ENCODE assay signal across 8 cellular contexts in genomic region chr6:6915813-6916547, GRCh38.
DNase-seq lines count a peak whose midpoint lies in the region; ATAC-seq, FAIRE-seq and TF ChIP-seq lines count a peak whose summit lies in the region.

No MANE protein-coding gene starts in this region.

- in situ Hi-C loops in GM23248 (cut with MboI) (no loop called here), GM13976 (cut with MboI; ENCODE audit: low sequenced_read_pairs, unreplicated experiment) (no loop called here)

- 4% methylated on average over 9 of the region's 9 CpGs for whole genome bisulfite sequencing in GM23248 (ENCODE audit: low coverage in 1 of 2, low lambda C conversion rate in 2 of 2, missing lambda C conversion rate in 2 of 2), 2 experiments

- H3K9me3 Mint-ChIP-seq in activated naive CD8-positive, alpha-beta T cell treated with anti-CD3 and anti-CD28 coated beads, Interleukin-2, amount 10 ng/mL, durations not matched to agents 7 days and 5 days: no peaks in the 10 kb centered on the region
- H3K9me3 Mint-ChIP-seq in effector memory CD8-positive, alpha-beta T cell: no peaks in the 10 kb centered on the region

- TF ChIP-seq CTCF in keratinocyte (optimal IDR thresholded peaks at IDR 0.05 in 1 of 3, IDR thresholded peaks at IDR 0.05 in 1 of 3, conservative IDR thresholded peaks at IDR 0.05 in 1 of 3; ENCODE audit: extremely low read depth in 1 of 3, insufficient read depth in 2 of 3, low read length in 3 of 3) (no peak), GM13976 (IDR thresholded peaks at IDR 0.05; ENCODE audit: borderline replicate concordance, control extremely low read depth, extremely low read depth, insufficient read depth, missing control alignments) (no peak)

- peak overlapping the region; percentile 75 for H2AFZ ChIP-seq in GM23248
- peak overlapping the region; percentile 34 for H2AFZ ChIP-seq in keratinocyte (ENCODE audit: control insufficient read depth, low read length)

- H3K4me3 ChIP-seq in GM23248 (peak overlapping the region; percentile 57), keratinocyte (ENCODE audit: control insufficient read depth in 2 of 3, extremely low read depth in 1 of 3, insufficient read depth in 2 of 3, low read depth in 1 of 3, low read length in 3 of 3) (peak overlapping the region in 2 of 3 experiments; percentile 36 to 43), skin epidermis (peak overlapping the region in 2 of 7 experiments; percentile 9 to 19)

- peak overlapping the region; percentile 40 for H3K4me3 Mint-ChIP-seq in activated naive CD8-positive, alpha-beta T cell treated with anti-CD3 and anti-CD28 coated beads, Interleukin-2, amount 10 ng/mL, durations not matched to agents 7 days and 5 days
- H3K4me3 Mint-ChIP-seq in effector memory CD8-positive, alpha-beta T cell: no peak overlapping the region

- H3K4me1 Mint-ChIP-seq in activated naive CD8-positive, alpha-beta T cell treated with anti-CD3 and anti-CD28 coated beads, Interleukin-2, amount 10 ng/mL, durations not matched to agents 7 days and 5 days: peaks cover 10% of the 10 kb centered on the region
- H3K4me1 Mint-ChIP-seq in effector memory CD8-positive, alpha-beta T cell (ENCODE audit: low read depth in 2 of 2): peaks cover 0 to 3% of the 10 kb centered on the region in 2 donors

- POLR2A ChIA-PET in activated naive CD8-positive, alpha-beta T cell treated with anti-CD3 and anti-CD28 coated beads, Interleukin-2, amount 10 ng/mL, durations not matched to agents 7 days and 5 days (lab: Charles Lee): no interaction called here

- DNase-seq in GM23248 (peak; percentile 70), keratinocyte (ENCODE audit: low read depth, low spot score) (no peak), GM13976 (ENCODE audit: low spot score) (no peak)
- no peak for DNase-seq in activated naive CD8-positive, alpha-beta T cell treated with anti-CD3 and anti-CD28 coated beads, Interleukin-2, amount 10 ng/mL, durations not matched to agents 7 days and 5 days
- no peak for DNase-seq in activated CD4-positive, CD25-positive, alpha-beta regulatory T cell (lab: John Stamatoyannopoulos, UW)
- DNase-seq in effector memory CD8-positive, alpha-beta T cell: no peak

- H4K20me1 ChIP-seq in GM23248 (ENCODE audit: insufficient read depth): no peaks in the 10 kb centered on the region
- no peaks in the 10 kb centered on the region for H4K20me1 ChIP-seq in keratinocyte (ENCODE audit: control insufficient read depth, extremely low read depth, insufficient read depth, low read length)

- no peaks in the 10 kb centered on the region for H3K9me2 ChIP-seq in GM23248 (ENCODE audit: insufficient read depth)

- no peaks in the 10 kb centered on the region for H3K9me1 ChIP-seq in keratinocyte (ENCODE audit: control insufficient read depth, extremely low read depth, insufficient read depth, low read length)

- H3K27me3 ChIP-seq in GM23248 (replicated peaks; ENCODE audit: insufficient read depth) (no peaks in the 10 kb centered on the region), keratinocyte (ENCODE audit: control insufficient read depth, extremely low read depth, insufficient read depth, low read length) (no peaks in the 10 kb centered on the region)

- H3K36me3 Mint-ChIP-seq in activated naive CD8-positive, alpha-beta T cell treated with anti-CD3 and anti-CD28 coated beads, Interleukin-2, amount 10 ng/mL, durations not matched to agents 7 days and 5 days: no peaks in the 10 kb centered on the region
- no peaks in the 10 kb centered on the region for H3K36me3 Mint-ChIP-seq in effector memory CD8-positive, alpha-beta T cell (ENCODE audit: insufficient read depth)

- H3K9me3 ChIP-seq in GM23248 (ENCODE audit: low read depth): no peaks in the 10 kb centered on the region
- H3K9me3 ChIP-seq in keratinocyte (ENCODE audit: control insufficient read depth, low read depth, low read length): no peaks in the 10 kb centered on the region

- H3K4me2 ChIP-seq in GM23248 (ENCODE audit: unreplicated experiment): peak overlapping the region; percentile 68
- H3K4me2 ChIP-seq in keratinocyte (ENCODE audit: control insufficient read depth, extremely low read depth, insufficient read depth, low read depth, low read length): peak overlapping the region; percentile 76

- H3K9ac ChIP-seq in GM23248 (peak overlapping the region; percentile 29; the same call in 1 of the 2 replicates), keratinocyte (ENCODE audit: control insufficient read depth, extremely low read depth, insufficient read depth, low read length) (peak overlapping the region; percentile 4)

- dilution Hi-C loops in keratinocyte (cut with MboI; ENCODE audit: extremely low pct_ligation_motif_present, low sequenced_read_pairs): no loop called here

- H3K27me3 Mint-ChIP-seq in activated naive CD8-positive, alpha-beta T cell treated with anti-CD3 and anti-CD28 coated beads, Interleukin-2, amount 10 ng/mL, durations not matched to agents 7 days and 5 days: peaks cover 7% of the 10 kb centered on the region
- peaks cover 14 to 43% of the 10 kb centered on the region in 2 donors for H3K27me3 Mint-ChIP-seq in effector memory CD8-positive, alpha-beta T cell

- no peak overlapping the region for H3K27ac Mint-ChIP-seq in activated naive CD8-positive, alpha-beta T cell treated with anti-CD3 and anti-CD28 coated beads, Interleukin-2, amount 10 ng/mL, durations not matched to agents 7 days and 5 days
- H3K27ac Mint-ChIP-seq in effector memory CD8-positive, alpha-beta T cell: no peak overlapping the region

- H3K79me2 ChIP-seq in GM23248 (ENCODE audit: insufficient read depth) (no peaks in the 10 kb centered on the region), keratinocyte (ENCODE audit: control insufficient read depth, insufficient read depth, low read length) (no peaks in the 10 kb centered on the region)

- H3F3A ChIP-seq in GM23248 (ENCODE audit: insufficient read depth): no peaks in the 10 kb centered on the region

- H3K36me3 ChIP-seq in GM23248 (ENCODE audit: low read depth) (no peaks in the 10 kb centered on the region), keratinocyte (ENCODE audit: control insufficient read depth in 2 of 2, extremely low read depth in 1 of 2, insufficient read depth in 2 of 2, low read length in 2 of 2) (no peaks in the 10 kb centered on the region)

- H3K27ac ChIP-seq in GM23248: no peak overlapping the region
- no peak overlapping the region for H3K27ac ChIP-seq in keratinocyte (ENCODE audit: control insufficient read depth, insufficient read depth, low read length)
- H3K27ac ChIP-seq in skin epidermis: peak overlapping the region in 17 of 21 experiments; percentile 16 to 80 (median 61)

- no peak for FAIRE-seq in keratinocyte (lab: Jason Lieb, UNC)

- H3K4me1 ChIP-seq in GM23248 (ENCODE audit: insufficient read depth) (peaks cover 8% of the 10 kb centered on the region), keratinocyte (ENCODE audit: control insufficient read depth, extremely low read depth, insufficient read depth, low read length) (peaks cover 16% of the 10 kb centered on the region)

- peak; percentile 11 for ATAC-seq in activated naive CD8-positive, alpha-beta T cell treated with anti-CD3 and anti-CD28 coated beads, Interleukin-2, amount 10 ng/mL, durations not matched to agents 7 days and 5 days (ENCODE audit: low read depth)
- ATAC-seq in HG02973 (IDR thresholded peaks at IDR 0.05; ENCODE audit: unreplicated experiment): no peak
- ATAC-seq in effector memory CD8-positive, alpha-beta T cell (replicated peaks): no peak

Comparison
In these comparisons a context has a peak if more than half of its experiments do, and no peak if none do; other contexts are left out.
1. H3K27ac ChIP-seq: peak in skin epidermis (17 of 21); none in GM23248 (single experiment) and keratinocyte (single experiment).